19 cellular contexts compared by ENCODE assay signal in the genomic region with DNA sequence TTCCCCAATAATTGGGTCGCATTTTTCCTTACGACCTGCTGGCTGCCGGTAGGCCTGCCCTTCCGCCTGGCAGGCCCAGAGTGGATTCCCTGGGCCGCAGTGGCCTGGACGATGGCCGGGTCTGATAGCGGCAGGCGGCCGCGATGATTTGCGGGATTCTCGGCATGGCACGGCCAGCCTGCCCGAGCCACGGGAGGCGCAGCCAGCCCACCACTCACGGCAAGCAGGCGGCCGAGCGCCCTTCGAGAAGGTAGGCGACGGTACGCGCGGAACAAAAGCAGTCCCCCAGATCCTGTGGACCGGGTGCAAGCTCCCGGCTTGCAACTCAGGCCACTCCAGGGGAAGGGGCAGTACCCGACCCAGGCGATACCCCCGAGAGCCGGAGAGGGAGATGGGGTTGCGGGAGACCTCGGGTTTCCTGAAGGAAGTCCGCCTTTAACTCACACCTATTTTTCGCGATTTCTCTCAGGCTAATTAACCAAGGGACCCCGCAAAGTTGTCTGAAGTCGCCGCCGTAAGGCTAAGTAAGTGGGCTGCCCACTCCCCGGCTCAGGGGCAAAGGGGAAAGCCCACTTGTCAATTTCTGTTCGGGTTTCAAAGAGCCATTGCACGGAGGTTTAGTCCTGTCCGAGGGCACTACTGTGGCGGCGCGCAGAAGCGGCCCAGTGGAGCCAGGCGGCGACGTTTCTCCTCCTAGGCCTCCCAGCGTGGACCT. TPM values are rescaled to one million over a fixed set of nuclear protein-coding genes. Genes with fewer than 3 reads are reported as not detected.
DNase-seq lines count a peak whose midpoint lies in the region; ATAC-seq and TF ChIP-seq lines count a peak whose summit lies in the region.
"Had no signal": no experiment of that assay in that cellular context is flagged by ENCODE, and none has a peak within 500 bp of the region (broad histone marks: within the 10 kb centered on the region; RNA-seq: fewer than 3 reads in every experiment).

No MANE protein-coding gene starts in this region.

- H2AK5ac ChIP-seq in mesendoderm (ENCODE audit: low read length) = no peak overlapping the region

- H3K27me3 ChIP-seq in endodermal cell (ENCODE audit: control insufficient read depth, insufficient read depth, low read length, poor library complexity, severe bottlenecking) (peaks cover 32% of the 10 kb centered on the region), mesendoderm (ENCODE audit: insufficient read depth, low read length, poor library complexity) (peaks cover 27% of the 10 kb centered on the region)

- H3K36me3 ChIP-seq in endodermal cell (ENCODE audit: control insufficient read depth, insufficient read depth, low read length) (peaks cover 32% of the 10 kb centered on the region), mesendoderm (ENCODE audit: control insufficient read depth, insufficient read depth, low read length) (peaks cover 2% of the 10 kb centered on the region)
- H3K36me3 ChIP-seq: sigmoid colon, vagina had no signal

- peak overlapping the region; percentile 100 for H3K9ac ChIP-seq in endodermal cell (ENCODE audit: extremely low read depth, low read length, poor library complexity, severe bottlenecking)
- peak overlapping the region; percentile 66 for H3K9ac ChIP-seq in mesendoderm (ENCODE audit: low read length)

- no peak overlapping the region for H4K5ac ChIP-seq in mesendoderm (ENCODE audit: low read length)

- H3K27me3 Mint-ChIP-seq in activated naive CD8-positive, alpha-beta T cell treated with anti-CD3 and anti-CD28 coated beads, Interleukin-2, amount 10 ng/mL, durations not matched to agents 7 days and 5 days = peaks cover 92% of the 10 kb centered on the region
- peaks cover 94% of the 10 kb centered on the region for H3K27me3 Mint-ChIP-seq in activated naive CD8-positive, alpha-beta T cell treated with anti-CD3 and anti-CD28 coated beads for 36 hours
- peaks cover 57% of the 10 kb centered on the region for H3K27me3 Mint-ChIP-seq in endodermal cell (ENCODE audit: insufficient read depth)
- H3K27me3 Mint-ChIP-seq in activated CD4-positive, alpha-beta T cell treated with anti-CD3 and anti-CD28 coated beads for 36 hours = peaks cover 76% of the 10 kb centered on the region

- no peak overlapping the region for H3K27ac Mint-ChIP-seq in activated naive CD8-positive, alpha-beta T cell treated with anti-CD3 and anti-CD28 coated beads, Interleukin-2, amount 10 ng/mL, durations not matched to agents 7 days and 5 days
- H3K27ac Mint-ChIP-seq in activated naive CD8-positive, alpha-beta T cell treated with anti-CD3 and anti-CD28 coated beads for 36 hours = no peak overlapping the region
- H3K27ac Mint-ChIP-seq in endodermal cell = peak overlapping the region; percentile 92
- no peak overlapping the region for H3K27ac Mint-ChIP-seq in activated CD4-positive, alpha-beta T cell treated with anti-CD3 and anti-CD28 coated beads for 36 hours
- H3K27ac Mint-ChIP-seq: dendritic cell treated with granulocyte-macrophage colony-stimulating factor and Interleukin-4, amounts not matched to agents 40 ng/mL and 50 ng/mL, for 4 days had no signal

- no peak overlapping the region for H3K4me3 Mint-ChIP-seq in activated naive CD8-positive, alpha-beta T cell treated with anti-CD3 and anti-CD28 coated beads, Interleukin-2, amount 10 ng/mL, durations not matched to agents 7 days and 5 days
- H3K4me3 Mint-ChIP-seq in activated naive CD8-positive, alpha-beta T cell treated with anti-CD3 and anti-CD28 coated beads for 36 hours = no peak overlapping the region
- peak overlapping the region; percentile 82 for H3K4me3 Mint-ChIP-seq in endodermal cell
- no peak overlapping the region for H3K4me3 Mint-ChIP-seq in activated CD4-positive, alpha-beta T cell treated with anti-CD3 and anti-CD28 coated beads for 36 hours

- peak overlapping the region; percentile 77 for H3K18ac ChIP-seq in mesendoderm (ENCODE audit: low read length)

- intact Hi-C loops in left colon (cut with DNase I, micrococcal nuclease) = no loop called here
- intact Hi-C loops in activated CD4-positive, alpha-beta T cell treated with anti-CD3 and anti-CD28 coated beads for 36 hours (cut with DNase I, micrococcal nuclease) = no loop called here

- TF ChIP-seq CTCF in endodermal cell (conservative IDR thresholded peaks at IDR 0.05) = no peak

- peak overlapping the region; percentile 46 for H3K4ac ChIP-seq in mesendoderm (ENCODE audit: low read depth, low read length)

- 1% methylated on average over 27 to 54 of the region's 54 CpGs for WGBS in endodermal cell (ENCODE audit: insufficient coverage in 1 of 2, insufficient read length in 1 of 2), 2 experiments
- WGBS in mesendoderm (ENCODE audit: extremely low coverage, insufficient coverage, low lambda C conversion rate) = no CpG with 5 or more reads among the region's 54 CpGs

- peaks cover 2% of the 10 kb centered on the region for H3K79me1 ChIP-seq in mesendoderm (ENCODE audit: low read length)

- H3K27ac ChIP-seq in endodermal cell (ENCODE audit: low read depth, low read length) (no peak overlapping the region), mesendoderm (ENCODE audit: low read depth, low read length) (no peak overlapping the region)
- H3K27ac ChIP-seq: body of pancreas, RWPE1, sigmoid colon, vagina had no signal

- H3K4me2 ChIP-seq in mesendoderm (ENCODE audit: low read length) = peak overlapping the region; percentile 52

- no peak overlapping the region for H2BK15ac ChIP-seq in mesendoderm (replicated peaks; ENCODE audit: low read depth)

- no peaks in the 10 kb centered on the region for H3K4me1 ChIP-seq in endodermal cell (ENCODE audit: control insufficient read depth, insufficient read depth, low read length)
- peaks cover 9% of the 10 kb centered on the region for H3K4me1 ChIP-seq in mesendoderm (ENCODE audit: control insufficient read depth, low read depth, low read length)

- H3K4me3 ChIP-seq in endodermal cell (ENCODE audit: low read length) (peak overlapping the region; percentile 93), mesendoderm (ENCODE audit: low read length) (peak overlapping the region; percentile 31)
- H3K4me3 ChIP-seq: body of pancreas, mucosa of descending colon, vagina had no signal

- no peaks in the 10 kb centered on the region for H3K9me3 ChIP-seq in endodermal cell (ENCODE audit: control insufficient read depth, low read length)
- H3K9me3 ChIP-seq: body of pancreas, mucosa of descending colon, sigmoid colon, vagina had no signal

- H3K36me3 Mint-ChIP-seq in activated naive CD8-positive, alpha-beta T cell treated with anti-CD3 and anti-CD28 coated beads, Interleukin-2, amount 10 ng/mL, durations not matched to agents 7 days and 5 days = peaks cover 12% of the 10 kb centered on the region
- H3K36me3 Mint-ChIP-seq in activated naive CD8-positive, alpha-beta T cell treated with anti-CD3 and anti-CD28 coated beads for 36 hours = no peaks in the 10 kb centered on the region
- H3K36me3 Mint-ChIP-seq in endodermal cell (ENCODE audit: low read depth) = peaks cover 23% of the 10 kb centered on the region
- no peaks in the 10 kb centered on the region for H3K36me3 Mint-ChIP-seq in activated CD4-positive, alpha-beta T cell treated with anti-CD3 and anti-CD28 coated beads for 36 hours (ENCODE audit: low read depth)
- H3K36me3 Mint-ChIP-seq: CD8-positive, alpha-beta memory T cell had no signal

- H3K4me1 Mint-ChIP-seq in activated naive CD8-positive, alpha-beta T cell treated with anti-CD3 and anti-CD28 coated beads, Interleukin-2, amount 10 ng/mL, durations not matched to agents 7 days and 5 days = peaks cover 15% of the 10 kb centered on the region
- H3K4me1 Mint-ChIP-seq in activated naive CD8-positive, alpha-beta T cell treated with anti-CD3 and anti-CD28 coated beads for 36 hours = peaks cover 20% of the 10 kb centered on the region
- H3K4me1 Mint-ChIP-seq in endodermal cell = peaks cover 54% of the 10 kb centered on the region
- peaks cover 15% of the 10 kb centered on the region for H3K4me1 Mint-ChIP-seq in activated CD4-positive, alpha-beta T cell treated with anti-CD3 and anti-CD28 coated beads for 36 hours

- H4K8ac ChIP-seq in mesendoderm (ENCODE audit: low read depth, low read length) = no peak overlapping the region

- peak; percentile 35 for DNase-seq in activated naive CD8-positive, alpha-beta T cell treated with anti-CD3 and anti-CD28 coated beads, Interleukin-2, amount 10 ng/mL, durations not matched to agents 7 days and 5 days
- no peak for DNase-seq in activated naive CD8-positive, alpha-beta T cell treated with anti-CD3 and anti-CD28 coated beads for 36 hours
- DNase-seq in endodermal cell (peak; percentile 79), mesendoderm (peak; percentile 82), left colon (no peak), NCI-H526 (lab: John Stamatoyannopoulos, UW) (no peak)
- no peak for DNase-seq in activated CD4-positive, alpha-beta T cell treated with anti-CD3 and anti-CD28 coated beads for 36 hours
- DNase-seq: body of pancreas; CD8-positive, alpha-beta memory T cell; mucosa of descending colon; sigmoid colon; stimulated activated CD4-positive, alpha-beta T cell treated with anti-CD3 and anti-CD28 coated beads, Interleukin-1b, Interleukin-23, amount 100 ng/mL, for 48 hours had no signal

- POLR2A ChIA-PET in activated naive CD8-positive, alpha-beta T cell treated with anti-CD3 and anti-CD28 coated beads, Interleukin-2, amount 10 ng/mL, durations not matched to agents 7 days and 5 days (lab: Charles Lee) = no interaction called here
- POLR2A ChIA-PET in activated CD4-positive, alpha-beta T cell treated with anti-CD3 and anti-CD28 coated beads for 36 hours (lab: Charles Lee) = no interaction called here

- no peak overlapping the region for H3K23ac ChIP-seq in mesendoderm (ENCODE audit: low read length)

- H3K9me3 Mint-ChIP-seq in activated naive CD8-positive, alpha-beta T cell treated with anti-CD3 and anti-CD28 coated beads, Interleukin-2, amount 10 ng/mL, durations not matched to agents 7 days and 5 days = peaks cover 1% of the 10 kb centered on the region
- H3K9me3 Mint-ChIP-seq in activated naive CD8-positive, alpha-beta T cell treated with anti-CD3 and anti-CD28 coated beads for 36 hours = no peaks in the 10 kb centered on the region
- no peaks in the 10 kb centered on the region for H3K9me3 Mint-ChIP-seq in endodermal cell
- no peaks in the 10 kb centered on the region for H3K9me3 Mint-ChIP-seq in activated CD4-positive, alpha-beta T cell treated with anti-CD3 and anti-CD28 coated beads for 36 hours (ENCODE audit: low read depth)

- CTCF ChIA-PET in activated CD4-positive, alpha-beta T cell treated with anti-CD3 and anti-CD28 coated beads for 36 hours (lab: Charles Lee) = no interaction called here

- peak overlapping the region; percentile 83 for H3K56ac ChIP-seq in mesendoderm (ENCODE audit: low read length)

- H2BK5ac ChIP-seq in mesendoderm (ENCODE audit: low read length) = peak overlapping the region; percentile 33

- H2BK120ac ChIP-seq in mesendoderm (ENCODE audit: low read depth, low read length) = no peak overlapping the region

- no peak for ATAC-seq in activated naive CD8-positive, alpha-beta T cell treated with anti-CD3 and anti-CD28 coated beads, Interleukin-2, amount 10 ng/mL, durations not matched to agents 7 days and 5 days (ENCODE audit: low read depth)
- ATAC-seq in GM21447 (IDR thresholded peaks at IDR 0.05; ENCODE audit: unreplicated experiment) (no peak), left colon (no peak)
- no peak for ATAC-seq in activated CD4-positive, alpha-beta T cell treated with anti-CD3 and anti-CD28 coated beads for 36 hours
- ATAC-seq: body of pancreas, esophagus mucosa, mucosa of descending colon had no signal

- peaks cover 32% of the 10 kb centered on the region for H3K79me2 ChIP-seq in mesendoderm (ENCODE audit: control insufficient read depth, insufficient read depth, low read length)

RNA-seq across cellular contexts. Expression of gene GSC, which starts 1.4 kb away (rescaled TPM):
- not detected for total RNA-seq in activated naive CD8-positive, alpha-beta T cell treated with anti-CD3 and anti-CD28 coated beads, Interleukin-2, amount 10 ng/mL, durations not matched to agents 7 days and 5 days
- total RNA-seq in activated naive CD8-positive, alpha-beta T cell treated with anti-CD3 and anti-CD28 coated beads for 36 hours = not detected
- total RNA-seq in endodermal cell (10 to 100 TPM; 37.0 to 94.4 TPM), left colon (not detected)
- 18.8 TPM for polyA plus RNA-seq in endodermal cell (2013, experiment 1 of 2)
- polyA plus RNA-seq in endodermal cell (2013, experiment 2 of 2) = 29.1 TPM
- 44.8 TPM for polyA plus RNA-seq in mesendoderm (2013, experiment 1 of 2)
- polyA plus RNA-seq in mesendoderm (2013, experiment 2 of 2) = 42.8 TPM
- not detected for total RNA-seq in activated CD4-positive, alpha-beta T cell treated with anti-CD3 and anti-CD28 coated beads for 36 hours
- total RNA-seq: CD8-positive, alpha-beta memory T cell; kidney epithelial cell; mucosa of descending colon had no signal
- polyA plus RNA-seq: AG04450 had no signal

Comparison
In these comparisons a context has a peak if more than half of its experiments do, and no peak if none do; other contexts are left out.
1. DNase-seq: peak in activated naive CD8-positive, alpha-beta T cell treated with anti-CD3 and anti-CD28 coated beads, Interleukin-2, amount 10 ng/mL, durations not matched to agents 7 days and 5 days (single experiment), endodermal cell (single experiment) and mesendoderm (single experiment); none in activated naive CD8-positive, alpha-beta T cell treated with anti-CD3 and anti-CD28 coated beads for 36 hours (single experiment), left colon (0 of 2), NCI-H526 (0 of 2) and activated CD4-positive, alpha-beta T cell treated with anti-CD3 and anti-CD28 coated beads for 36 hours (single experiment).
2. RNA of gene GSC, which starts 1.4 kb away (total RNA-seq): 37.0 to 94.4 TPM in endodermal cell; not detected in activated naive CD8-positive, alpha-beta T cell treated with anti-CD3 and anti-CD28 coated beads, Interleukin-2, amount 10 ng/mL, durations not matched to agents 7 days and 5 days, not detected in activated CD4-positive, alpha-beta T cell treated with anti-CD3 and anti-CD28 coated beads for 36 hours, not detected in activated naive CD8-positive, alpha-beta T cell treated with anti-CD3 and anti-CD28 coated beads for 36 hours and not detected in left colon; every median in the first group is over 10 times any median in the second.